In genomic region chr21:38499296-38499695, GRCh38 we compare ENCODE assay signal across 1 cellular context.
TF ChIP-seq lines count a peak whose summit lies in the region.

No MANE protein-coding gene starts in this region.

TF ChIP-seq in GM23338, 12 proteins besides CTCF, POLR2A, EP300 and RAD21:
- TF ChIP-seq ZNF462 (CRISPR knock-in tag; IDR thresholded peaks at IDR 0.05) (no peak), STAT1 (IDR thresholded peaks at IDR 0.05; ENCODE audit: unreplicated experiment) (no peak), JUNB (IDR thresholded peaks at IDR 0.05; ENCODE audit: unreplicated experiment) (no peak), POLR2AphosphoS5 (IDR thresholded peaks at IDR 0.05; ENCODE audit: low read depth) (no peak), ZNF114 (CRISPR knock-in tag; IDR thresholded peaks at IDR 0.05) (no peak), EZH2phosphoT487 (IDR thresholded peaks at IDR 0.05; ENCODE audit: unreplicated experiment) (no peak), NANOG (IDR thresholded peaks at IDR 0.05; ENCODE audit: borderline replicate concordance) (no peak), ETS1 (IDR thresholded peaks at IDR 0.05) (no peak), EZH2 (IDR thresholded peaks at IDR 0.05; ENCODE audit: low read depth, unreplicated experiment) (no peak), REST (IDR thresholded peaks at IDR 0.05; ENCODE audit: unreplicated experiment) (no peak), CREB1 (CRISPR knock-in tag; IDR thresholded peaks at IDR 0.05; ENCODE audit: low read depth) (no peak), ZNF331 (CRISPR knock-in tag; IDR thresholded peaks at IDR 0.05; ENCODE audit: low read depth) (no peak)
